ENCODE assay signal across 8 cellular contexts in the genomic region with DNA sequence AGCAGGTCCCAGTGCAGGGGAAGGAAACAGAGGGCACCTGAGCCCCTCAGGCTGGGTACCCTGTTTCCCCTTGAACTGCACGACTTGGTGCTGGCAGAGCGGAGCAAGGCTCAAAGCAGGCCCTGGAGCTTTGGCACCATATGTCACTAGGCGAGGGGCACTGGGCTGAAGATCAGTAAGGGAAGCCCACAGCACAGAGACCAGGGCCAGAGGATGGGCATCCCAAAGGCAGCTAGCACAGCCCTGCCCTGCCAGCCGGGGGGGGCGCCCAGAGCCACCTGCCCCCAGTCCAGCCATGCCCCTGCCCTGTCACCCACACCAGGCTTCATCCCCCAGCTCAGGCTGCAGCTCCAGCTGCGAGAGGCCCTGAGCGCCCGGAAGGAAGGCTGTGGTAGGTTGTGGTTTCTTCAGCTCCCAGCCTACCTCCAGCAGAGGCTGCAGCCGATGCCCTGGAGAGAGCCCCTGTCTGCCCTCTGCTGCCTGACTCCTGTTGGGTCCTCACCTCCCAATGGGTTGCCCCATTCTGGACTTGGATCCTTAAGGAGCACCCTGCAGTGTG. TPM values are rescaled to one million over a fixed set of nuclear protein-coding genes. Genes with fewer than 3 reads are reported as not detected.
A peak's percentile ranks its signal among the peaks of the same experiment; 100 is the strongest.
DNase-seq lines count a peak whose midpoint lies in the region; ATAC-seq and FAIRE-seq lines count a peak whose summit lies in the region.

No MANE protein-coding gene starts in this region.

- no peak for FAIRE-seq in HTR-8/SVneo (lab: Jason Lieb, UNC)

- no peaks in the 10 kb centered on the region for H3K27me3 Mint-ChIP-seq in IgD-negative memory B cell
- no peaks in the 10 kb centered on the region for H3K27me3 Mint-ChIP-seq in activated CD4-positive, alpha-beta memory T cell treated with anti-CD3 and anti-CD28 coated beads, Interleukin-2, amount 10 ng/mL, durations not matched to agents 7 days and 5 days

- no peaks in the 10 kb centered on the region for H3K9me3 Mint-ChIP-seq in IgD-negative memory B cell
- no peaks in the 10 kb centered on the region for H3K9me3 Mint-ChIP-seq in activated CD4-positive, alpha-beta memory T cell treated with anti-CD3 and anti-CD28 coated beads, Interleukin-2, amount 10 ng/mL, durations not matched to agents 7 days and 5 days

- H3K4me3 Mint-ChIP-seq in IgD-negative memory B cell: peak overlapping the region; percentile 8 to 86 (median 45)
- H3K4me3 Mint-ChIP-seq in activated CD4-positive, alpha-beta memory T cell treated with anti-CD3 and anti-CD28 coated beads, Interleukin-2, amount 10 ng/mL, durations not matched to agents 7 days and 5 days: peak overlapping the region; percentile 61

- DNase-seq in A172 (ENCODE audit: low spot score) (peak; percentile 77), kidney tubule cell (ENCODE audit: low spot score) (peak; percentile 51), occipital lobe (lab: John Stamatoyannopoulos, UW) (no peak), middle frontal gyrus (ENCODE audit: extremely low spot score, low spot score) (no peak), HTR-8/SVneo (ENCODE audit: insufficient read length, low spot score) (no peak)
- DNase-seq in activated CD4-positive, alpha-beta memory T cell treated with anti-CD3 and anti-CD28 coated beads, Interleukin-2, amount 10 ng/mL, durations not matched to agents 7 days and 5 days: peak; percentile 82

- peaks cover 2% of the 10 kb centered on the region for H3K36me3 Mint-ChIP-seq in IgD-negative memory B cell
- H3K36me3 Mint-ChIP-seq in activated CD4-positive, alpha-beta memory T cell treated with anti-CD3 and anti-CD28 coated beads, Interleukin-2, amount 10 ng/mL, durations not matched to agents 7 days and 5 days (ENCODE audit: low read depth): peaks cover 45% of the 10 kb centered on the region

- POLR2A ChIA-PET in activated CD4-positive, alpha-beta memory T cell treated with anti-CD3 and anti-CD28 coated beads, Interleukin-2, amount 10 ng/mL, durations not matched to agents 7 days and 5 days (lab: Charles Lee): interaction anchor here (0.9 to 8.0 kb wide), 9 partner anchors 11 to 114 kb away, joined by 3 to 98 read pairs (median 11); a partner anchor contains a TSS

- H3K27ac Mint-ChIP-seq in IgD-negative memory B cell: peak overlapping the region in 2 of 3 donors; percentile 10 to 46
- peak overlapping the region; percentile 79 for H3K27ac Mint-ChIP-seq in activated CD4-positive, alpha-beta memory T cell treated with anti-CD3 and anti-CD28 coated beads, Interleukin-2, amount 10 ng/mL, durations not matched to agents 7 days and 5 days

- CTCF ChIA-PET in activated CD4-positive, alpha-beta memory T cell treated with anti-CD3 and anti-CD28 coated beads, Interleukin-2, amount 10 ng/mL, durations not matched to agents 7 days and 5 days (lab: Charles Lee): interaction anchor here (0.8 to 12.5 kb wide), 14 partner anchors 9 to 202 kb away, joined by 3 to 93 read pairs (median 15); a partner anchor contains a TSS

- peak; percentile 53 for ATAC-seq in GM18858 (IDR thresholded peaks at IDR 0.05; ENCODE audit: unreplicated experiment)

- H3K4me1 Mint-ChIP-seq in IgD-negative memory B cell: peaks cover 12 to 42% (median 26%) of the 10 kb centered on the region in 3 donors
- peaks cover 76% of the 10 kb centered on the region for H3K4me1 Mint-ChIP-seq in activated CD4-positive, alpha-beta memory T cell treated with anti-CD3 and anti-CD28 coated beads, Interleukin-2, amount 10 ng/mL, durations not matched to agents 7 days and 5 days

RNA-seq across cellular contexts. Expression of a gene that starts 10.9 kb away (rescaled TPM):
- total RNA-seq in A172 (2014; rRNA removed; shearing (Covaris generic)): 205 and 246 TPM in 2 replicates
- polyA plus RNA-seq in IgD-negative memory B cell: 177 TPM
- total RNA-seq in activated CD4-positive, alpha-beta memory T cell treated with anti-CD3 and anti-CD28 coated beads, Interleukin-2, amount 10 ng/mL, durations not matched to agents 7 days and 5 days: 100 to 1,000 TPM; 320 to 328 TPM
- total RNA-seq in occipital lobe: 7.0 TPM

RNA-seq across cellular contexts. Expression of a gene that starts 16.8 kb away (rescaled TPM):
- total RNA-seq in A172 (2014; rRNA removed; shearing (Covaris generic)): 22.8 and 32.5 TPM in 2 replicates
- 24.5 TPM for polyA plus RNA-seq in IgD-negative memory B cell
- total RNA-seq in activated CD4-positive, alpha-beta memory T cell treated with anti-CD3 and anti-CD28 coated beads, Interleukin-2, amount 10 ng/mL, durations not matched to agents 7 days and 5 days: 10 to 100 TPM; 32.1 to 32.3 TPM
- 17.3 TPM for total RNA-seq in occipital lobe

RNA-seq across cellular contexts. Expression of a gene that starts 22.3 kb away (rescaled TPM):
- 0.05 TPM in 1 of 2 replicates, not detected in the other for total RNA-seq in A172 (2014; rRNA removed; shearing (Covaris generic))
- 76.5 TPM for polyA plus RNA-seq in IgD-negative memory B cell
- 10 to 100 TPM; 56.1 to 58.5 TPM for total RNA-seq in activated CD4-positive, alpha-beta memory T cell treated with anti-CD3 and anti-CD28 coated beads, Interleukin-2, amount 10 ng/mL, durations not matched to agents 7 days and 5 days
- total RNA-seq in occipital lobe: 1.1 TPM

RNA-seq across cellular contexts. Expression of a gene that starts 46.6 kb away (rescaled TPM):
- total RNA-seq in A172 (2014; rRNA removed; shearing (Covaris generic)): not detected in 2 replicates
- polyA plus RNA-seq in IgD-negative memory B cell: not detected
- total RNA-seq in activated CD4-positive, alpha-beta memory T cell treated with anti-CD3 and anti-CD28 coated beads, Interleukin-2, amount 10 ng/mL, durations not matched to agents 7 days and 5 days: not detected
- total RNA-seq in occipital lobe: 0.16 TPM

Comparison
In these comparisons a context has a peak if more than half of its experiments do, and no peak if none do; other contexts are left out.
1. DNase-seq: peak in A172 (single experiment), activated CD4-positive, alpha-beta memory T cell treated with anti-CD3 and anti-CD28 coated beads, Interleukin-2, amount 10 ng/mL, durations not matched to agents 7 days and 5 days (single experiment) and kidney tubule cell (single experiment); none in occipital lobe (single experiment), middle frontal gyrus (single experiment) and HTR-8/SVneo (single experiment).
2. RNA of a gene that starts 10.9 kb away (total RNA-seq): 320 to 328 TPM in activated CD4-positive, alpha-beta memory T cell treated with anti-CD3 and anti-CD28 coated beads, Interleukin-2, amount 10 ng/mL, durations not matched to agents 7 days and 5 days and 205 to 246 TPM in A172; 7.0 TPM in occipital lobe (single experiment); every median in the first group is over 10 times any median in the second.
3. RNA of a gene that starts 22.3 kb away (total RNA-seq): 56.1 to 58.5 TPM in activated CD4-positive, alpha-beta memory T cell treated with anti-CD3 and anti-CD28 coated beads, Interleukin-2, amount 10 ng/mL, durations not matched to agents 7 days and 5 days; 1.1 TPM in occipital lobe (single experiment) and 0.05 TPM in A172; every median in the first group is over 10 times any median in the second.